Comparison of ENCODE assay signal across 8 cellular contexts in the genomic region with DNA sequence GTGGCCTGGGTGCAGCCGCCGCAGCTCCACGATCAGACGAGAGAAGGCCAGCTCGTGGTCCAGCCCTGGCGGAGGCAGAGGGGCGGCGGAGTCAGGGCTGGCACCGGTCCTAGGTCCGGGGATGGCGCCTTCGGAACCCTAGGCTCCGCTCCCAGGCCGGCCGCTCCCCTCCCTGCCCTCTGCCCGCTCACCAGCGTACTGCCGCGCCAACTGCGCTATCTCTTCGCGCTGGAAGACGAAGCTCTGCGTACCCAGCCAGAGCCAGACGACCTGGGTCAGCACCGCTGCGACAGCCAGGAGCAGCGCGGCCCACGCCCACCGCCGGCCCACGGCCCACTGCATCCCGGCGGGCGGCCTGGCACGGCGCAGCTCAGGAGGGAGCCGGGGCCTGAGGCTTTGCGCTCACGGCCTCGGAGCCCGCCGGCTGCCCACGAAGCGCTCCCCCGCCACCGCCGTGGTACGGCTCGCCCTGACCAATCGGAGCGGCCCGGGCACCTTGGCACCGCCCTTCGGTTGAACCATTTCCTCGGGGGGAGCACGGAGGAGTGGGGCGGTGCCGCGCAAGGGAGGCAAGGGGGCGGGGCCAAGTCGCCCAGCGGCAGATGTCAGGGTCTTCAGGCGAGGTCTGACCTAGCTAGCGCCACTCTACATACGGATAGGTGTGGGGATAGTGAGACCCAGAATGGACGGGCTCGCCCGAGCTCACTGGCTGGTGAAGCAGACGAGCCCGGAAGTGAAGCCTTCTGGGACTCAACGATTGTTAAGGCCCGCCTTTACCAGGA.
DNase-seq lines count a peak whose midpoint lies in the region; ATAC-seq and TF ChIP-seq lines count a peak whose summit lies in the region.

SIGMAR1 (minus strand) TSS at position 432 of the 782 bp plus-strand sequence; CDS start at position 342, 90 bp downstream.

- H3K4me3 Mint-ChIP-seq in activated naive CD4-positive, alpha-beta T cell treated with anti-CD3 and anti-CD28 coated beads, Interleukin-2, amount 50 U/mL, for 24 hours = peak within 1 kb of the TSS; percentile 96

- peaks cover 46% of the 10 kb centered on the region for H3K4me1 Mint-ChIP-seq in activated naive CD4-positive, alpha-beta T cell treated with anti-CD3 and anti-CD28 coated beads, Interleukin-2, amount 50 U/mL, for 24 hours

- no peaks in the 10 kb centered on the region; the same call in 1 of the 2 replicates for H3K36me3 ChIP-seq in GM06990 (ENCODE audit: control insufficient read depth, insufficient read depth, low read length)

- no peak for TF ChIP-seq CTCF in GM06990 (IDR thresholded peaks at IDR 0.05; ENCODE audit: insufficient read depth, low read length, poor library complexity, severe bottlenecking)

- peaks cover 8% of the 10 kb centered on the region for H3K36me3 Mint-ChIP-seq in activated naive CD4-positive, alpha-beta T cell treated with anti-CD3 and anti-CD28 coated beads, Interleukin-2, amount 50 U/mL, for 24 hours

- peak; percentile 85 for ATAC-seq in HG02571 (IDR thresholded peaks at IDR 0.05; ENCODE audit: unreplicated experiment)
- peak; percentile 94 for ATAC-seq in SK-N-SH treated with all-trans-retinoic acid at 6 μM for 48 hours

- peak within 1 kb of the TSS; percentile 93 for H3K27ac Mint-ChIP-seq in activated naive CD4-positive, alpha-beta T cell treated with anti-CD3 and anti-CD28 coated beads, Interleukin-2, amount 50 U/mL, for 24 hours

- DNase-seq in GM06990 (ENCODE audit: extremely low read depth, insufficient read length) (peak; percentile 96), NCI-H1092 (lab: John Stamatoyannopoulos, UW) (peak; percentile 94), globus pallidus (ENCODE audit: low spot score) (peak; percentile 93), nucleus accumbens (lab: John Stamatoyannopoulos, UW) (peak; percentile 61 to 97 (median 90)), superior temporal gyrus (ENCODE audit: extremely low spot score) (peak; percentile 96)

- no peaks in the 10 kb centered on the region for H3K27me3 Mint-ChIP-seq in activated naive CD4-positive, alpha-beta T cell treated with anti-CD3 and anti-CD28 coated beads, Interleukin-2, amount 50 U/mL, for 24 hours

- no peaks in the 10 kb centered on the region for H3K9me3 Mint-ChIP-seq in activated naive CD4-positive, alpha-beta T cell treated with anti-CD3 and anti-CD28 coated beads, Interleukin-2, amount 50 U/mL, for 24 hours

- no peaks in the 10 kb centered on the region for H3K27me3 ChIP-seq in GM06990 (replicated peaks; ENCODE audit: control insufficient read depth, insufficient read depth, low read length)

- H3K4me3 ChIP-seq in GM06990 (replicated peaks; ENCODE audit: low read depth, low read length) = peak within 1 kb of the TSS; percentile 68

TF ChIP-seq in SK-N-SH treated with all-trans-retinoic acid at 6 μM for 48 hours, 23 proteins besides CTCF, POLR2A, EP300 and RAD21:
- TF ChIP-seq CREB5 (CRISPR knock-in tag; IDR thresholded peaks at IDR 0.05; ENCODE audit: low read depth) (no peak), RARB (CRISPR knock-in tag; IDR thresholded peaks at IDR 0.05) (no peak), PPARA (CRISPR knock-in tag; IDR thresholded peaks at IDR 0.05; ENCODE audit: borderline replicate concordance) (no peak), ZC3H10 (CRISPR knock-in tag; IDR thresholded peaks at IDR 0.05) (no peak), ZNF70 (CRISPR knock-in tag; IDR thresholded peaks at IDR 0.05) (no peak)
TF ChIP-seq in SK-N-SH treated with all-trans-retinoic acid at 6 μM for 48 hours: peak in this region for 0.

Comparison
In these comparisons a context has a peak if more than half of its experiments do, and no peak if none do; other contexts are left out.
1. Peak in every context shown above with its lines: DNase-seq, ATAC-seq and H3K4me3 ChIP-seq.